ENCODE assay signal across 1 cellular context in genomic region chr11:114162719-114163123, GRCh38.
TF ChIP-seq lines count a peak whose summit lies in the region.

No MANE protein-coding gene starts in this region.

TF ChIP-seq in GM23338, 12 proteins besides CTCF, POLR2A, EP300 and RAD21 (continued from another document):
- TF ChIP-seq REST (IDR thresholded peaks at IDR 0.05; ENCODE audit: unreplicated experiment) (no peak), STAT1 (IDR thresholded peaks at IDR 0.05; ENCODE audit: unreplicated experiment) (no peak), NANOG (IDR thresholded peaks at IDR 0.05; ENCODE audit: borderline replicate concordance) (no peak), JUNB (IDR thresholded peaks at IDR 0.05; ENCODE audit: unreplicated experiment) (no peak), EZH2phosphoT487 (IDR thresholded peaks at IDR 0.05; ENCODE audit: unreplicated experiment) (no peak), EZH2 (IDR thresholded peaks at IDR 0.05; ENCODE audit: low read depth, unreplicated experiment) (no peak)
TF ChIP-seq in GM23338: peak in this region for 0.
